ENCODE assay signal across 15 cellular contexts in genomic region chr11:65770951-65771567, GRCh38. TPM values are rescaled to one million over a fixed set of nuclear protein-coding genes. Genes with fewer than 3 reads are reported as not detected.
DNase-seq lines count a peak whose midpoint lies in the region; TF ChIP-seq lines count a peak whose summit lies in the region.
"Had no signal": no experiment of that assay in that cellular context is flagged by ENCODE, and none has a peak within 500 bp of the region (broad histone marks: within the 10 kb centered on the region; RNA-seq: fewer than 3 reads in every experiment).

No MANE protein-coding gene starts in this region.

- H3K4me2 ChIP-seq in mesendoderm (ENCODE audit: low read length): no peak overlapping the region

- no peak overlapping the region for H3K4me3 ChIP-seq in HL-60 (replicated peaks; ENCODE audit: insufficient read depth, low read length)
- no peak overlapping the region for H3K4me3 ChIP-seq in esophagus muscularis mucosa
- no peak overlapping the region for H3K4me3 ChIP-seq in dorsolateral prefrontal cortex
- H3K4me3 ChIP-seq in coronary artery: no peak overlapping the region
- no peak overlapping the region for H3K4me3 ChIP-seq in mesendoderm (ENCODE audit: low read length)
- H3K4me3 ChIP-seq: GM23248 had no signal

- no peaks in the 10 kb centered on the region for H3K36me3 Mint-ChIP-seq in progenitor cell of endocrine pancreas (ENCODE audit: insufficient read depth)

- no peak overlapping the region for H2BK5ac ChIP-seq in mesendoderm (ENCODE audit: low read length)

- H3K4me1 ChIP-seq in esophagus muscularis mucosa (peaks cover 0 to 19% (median 1%) of the 10 kb centered on the region in 4 donors), mesendoderm (ENCODE audit: control insufficient read depth, low read depth, low read length) (no peaks in the 10 kb centered on the region)

- H2BK15ac ChIP-seq in mesendoderm (replicated peaks; ENCODE audit: low read depth): no peak overlapping the region

- no peak overlapping the region for H3K18ac ChIP-seq in mesendoderm (ENCODE audit: low read length)

- H3K4me1 Mint-ChIP-seq in progenitor cell of endocrine pancreas (ENCODE audit: low read depth): peaks cover 6% of the 10 kb centered on the region

- intact Hi-C loops in esophagus muscularis mucosa (cut with DNase I): no loop called here
- intact Hi-C loops in dorsolateral prefrontal cortex (cut with DNase I): no loop called here

- H3K79me2 ChIP-seq in mesendoderm (ENCODE audit: control insufficient read depth, insufficient read depth, low read length): no peaks in the 10 kb centered on the region

- H2AK5ac ChIP-seq in mesendoderm (ENCODE audit: low read length): no peak overlapping the region

- 83% methylated on average over 12 of the region's 12 CpGs for WGBS in esophagus muscularis mucosa
- WGBS in mesendoderm (ENCODE audit: extremely low coverage, insufficient coverage, low lambda C conversion rate): no CpG with 5 or more reads among the region's 12 CpGs

- no peak for DNase-seq in HL-60 (ENCODE audit: low read depth in 1 of 2, low spot score in 1 of 2)
- DNase-seq in esophagus muscularis mucosa (ENCODE audit: extremely low spot score): peak; percentile 74
- DNase-seq in progenitor cell of endocrine pancreas (ENCODE audit: low spot score, unreplicated experiment): no peak
- no peak for DNase-seq in dorsolateral prefrontal cortex
- DNase-seq in coronary artery (ENCODE audit: low spot score): no peak
- no peak for DNase-seq in retina
- DNase-seq in mesendoderm: no peak
- DNase-seq: ACHN; C1 segment of cervical spinal cord; CD4-positive, alpha-beta memory T cell; GF-D8; GM23248; IMR-90 had no signal

- H3K9me3 Mint-ChIP-seq in progenitor cell of endocrine pancreas (ENCODE audit: low read depth): no peaks in the 10 kb centered on the region
- H3K9me3 Mint-ChIP-seq: CD4-positive, alpha-beta memory T cell had no signal

- H4K8ac ChIP-seq in mesendoderm (ENCODE audit: low read depth, low read length): no peak overlapping the region

- peak overlapping the region; percentile 54 for H3K27ac Mint-ChIP-seq in progenitor cell of endocrine pancreas

- H3K27me3 ChIP-seq in HL-60 (ENCODE audit: insufficient read depth, poor library complexity, severe bottlenecking) (no peaks in the 10 kb centered on the region), esophagus muscularis mucosa (no peaks in the 10 kb centered on the region), dorsolateral prefrontal cortex (no peaks in the 10 kb centered on the region), mesendoderm (ENCODE audit: insufficient read depth, low read length, poor library complexity) (no peaks in the 10 kb centered on the region)

- H3K4ac ChIP-seq in mesendoderm (ENCODE audit: low read depth, low read length): no peak overlapping the region

- TF ChIP-seq EP300 in esophagus muscularis mucosa (IDR thresholded peaks at IDR 0.05): no peak

- no peaks in the 10 kb centered on the region for H3K79me1 ChIP-seq in mesendoderm (ENCODE audit: low read length)

- no peak overlapping the region for H3K4me3 Mint-ChIP-seq in progenitor cell of endocrine pancreas (ENCODE audit: low read depth)
- H3K4me3 Mint-ChIP-seq: CD4-positive, alpha-beta memory T cell had no signal

- H3K36me3 ChIP-seq in esophagus muscularis mucosa (no peaks in the 10 kb centered on the region), mesendoderm (ENCODE audit: control insufficient read depth, insufficient read depth, low read length) (no peaks in the 10 kb centered on the region)

- no peaks in the 10 kb centered on the region for H3K27me3 Mint-ChIP-seq in progenitor cell of endocrine pancreas
- H3K27me3 Mint-ChIP-seq: CD4-positive, alpha-beta memory T cell had no signal

- no peak overlapping the region for H4K5ac ChIP-seq in mesendoderm (ENCODE audit: low read length)

- TF ChIP-seq CTCF in 22Rv1 (IDR thresholded peaks at IDR 0.05): no peak
- no peak for TF ChIP-seq CTCF in HL-60 (IDR thresholded peaks at IDR 0.05; ENCODE audit: insufficient read depth, low read length)
- TF ChIP-seq CTCF in esophagus muscularis mucosa (IDR thresholded peaks at IDR 0.05): no peak
- no peak for TF ChIP-seq CTCF in progenitor cell of endocrine pancreas (IDR thresholded peaks at IDR 0.05; ENCODE audit: unreplicated experiment)
- TF ChIP-seq CTCF in dorsolateral prefrontal cortex (IDR thresholded peaks at IDR 0.05 in 54 of 56, conservative IDR thresholded peaks at IDR 0.05 in 2 of 56; ENCODE audit: low read depth in 1 of 56, partially characterized antibody in 56 of 56): no peak
- no peak for TF ChIP-seq CTCF in coronary artery (IDR thresholded peaks at IDR 0.05)

- H3K27ac ChIP-seq in 22Rv1 (0 out of 2 replicates have a peak overlapping the region, but pooled peaks have one; percentile 9), HL-60 (replicated peaks) (peak overlapping the region; percentile 69; the same call in 1 of the 2 replicates), esophagus muscularis mucosa (replicated peaks in 1 of 4) (no peak overlapping the region), dorsolateral prefrontal cortex (no peak overlapping the region), coronary artery (no peak overlapping the region), mesendoderm (ENCODE audit: low read depth, low read length) (no peak overlapping the region)
- H3K27ac ChIP-seq: GM23248 had no signal

- no peak overlapping the region for H2BK120ac ChIP-seq in mesendoderm (ENCODE audit: low read depth, low read length)

- H3K23ac ChIP-seq in mesendoderm (ENCODE audit: low read length): no peak overlapping the region

- no peak overlapping the region for H3K9ac ChIP-seq in mesendoderm (ENCODE audit: low read length)
- H3K9ac ChIP-seq: GM23248 had no signal

- no peak overlapping the region for H3K56ac ChIP-seq in mesendoderm (ENCODE audit: low read length)

- no peak for TF ChIP-seq POLR2A in esophagus muscularis mucosa (IDR thresholded peaks at IDR 0.05; ENCODE audit: low read depth)

- no peaks in the 10 kb centered on the region for H3K9me3 ChIP-seq in esophagus muscularis mucosa

RNA-seq across cellular contexts. Expression of gene AP5B1, which starts 9.7 kb away (rescaled TPM):
- total RNA-seq in esophagus muscularis mucosa (10 to 100 TPM; 15.0 to 28.0 (median 24.2) TPM), progenitor cell of endocrine pancreas (18.4 and 19.3 TPM in 2 replicates), dorsolateral prefrontal cortex (10 to 100 TPM; 12.0 to 32.4 (median 19.6) TPM)
- polyA plus RNA-seq in mesendoderm (2013, experiment 1 of 2): 1.4 TPM
- polyA plus RNA-seq in mesendoderm (2013, experiment 2 of 2): 1.5 TPM

RNA-seq across cellular contexts. Expression of gene OVOL1, which starts 15.8 kb away (rescaled TPM):
- not detected for total RNA-seq in esophagus muscularis mucosa
- total RNA-seq in progenitor cell of endocrine pancreas: 12.4 and 12.7 TPM in 2 replicates
- total RNA-seq in dorsolateral prefrontal cortex: 1 to 10 TPM in 4 of 120 experiments, under 1 TPM in 50, not detected in 66; 0.12 to 1.6 (median 0.31) TPM
- 1.7 TPM for polyA plus RNA-seq in mesendoderm (2013, experiment 1 of 2)
- polyA plus RNA-seq in mesendoderm (2013, experiment 2 of 2): 2.0 TPM
- total RNA-seq: A172; CD4-positive, alpha-beta memory T cell; GM23248; IMR-90 had no signal
- polyA plus RNA-seq: CD4-positive, alpha-beta memory T cell; GM23248; IMR-90 had no signal

RNA-seq across cellular contexts. Expression of gene RNASEH2C, which starts 50.5 kb away (rescaled TPM):
- total RNA-seq in esophagus muscularis mucosa: 100 to 1,000 TPM in 1 of 4 donors, 10 to 100 TPM in 3; 72.1 to 137 (median 80.9) TPM
- total RNA-seq in progenitor cell of endocrine pancreas: 38.5 and 44.0 TPM in 2 replicates
- 10 to 100 TPM; 27.6 to 76.0 (median 41.1) TPM for total RNA-seq in dorsolateral prefrontal cortex
- 38.3 TPM for polyA plus RNA-seq in mesendoderm (2013, experiment 1 of 2)
- 40.3 TPM for polyA plus RNA-seq in mesendoderm (2013, experiment 2 of 2)

RNA-seq across cellular contexts. Expression of gene KAT5, which starts 59.0 kb away (rescaled TPM):
- total RNA-seq in esophagus muscularis mucosa (10 to 100 TPM; 66.4 to 77.1 (median 68.3) TPM), progenitor cell of endocrine pancreas (65.8 and 73.1 TPM in 2 replicates), dorsolateral prefrontal cortex (10 to 100 TPM; 57.1 to 97.9 (median 76.4) TPM)
- polyA plus RNA-seq in mesendoderm (2013, experiment 1 of 2): 24.4 TPM
- 25.0 TPM for polyA plus RNA-seq in mesendoderm (2013, experiment 2 of 2)

Comparison
In these comparisons a context has a peak if more than half of its experiments do, and no peak if none do; other contexts are left out.
1. H3K27ac ChIP-seq: peak in 22Rv1 (single experiment) and HL-60 (single experiment); none in esophagus muscularis mucosa (0 of 4), dorsolateral prefrontal cortex (0 of 59), coronary artery (0 of 2) and mesendoderm (single experiment).